1 cellular context compared by ENCODE assay signal in the genomic region with DNA sequence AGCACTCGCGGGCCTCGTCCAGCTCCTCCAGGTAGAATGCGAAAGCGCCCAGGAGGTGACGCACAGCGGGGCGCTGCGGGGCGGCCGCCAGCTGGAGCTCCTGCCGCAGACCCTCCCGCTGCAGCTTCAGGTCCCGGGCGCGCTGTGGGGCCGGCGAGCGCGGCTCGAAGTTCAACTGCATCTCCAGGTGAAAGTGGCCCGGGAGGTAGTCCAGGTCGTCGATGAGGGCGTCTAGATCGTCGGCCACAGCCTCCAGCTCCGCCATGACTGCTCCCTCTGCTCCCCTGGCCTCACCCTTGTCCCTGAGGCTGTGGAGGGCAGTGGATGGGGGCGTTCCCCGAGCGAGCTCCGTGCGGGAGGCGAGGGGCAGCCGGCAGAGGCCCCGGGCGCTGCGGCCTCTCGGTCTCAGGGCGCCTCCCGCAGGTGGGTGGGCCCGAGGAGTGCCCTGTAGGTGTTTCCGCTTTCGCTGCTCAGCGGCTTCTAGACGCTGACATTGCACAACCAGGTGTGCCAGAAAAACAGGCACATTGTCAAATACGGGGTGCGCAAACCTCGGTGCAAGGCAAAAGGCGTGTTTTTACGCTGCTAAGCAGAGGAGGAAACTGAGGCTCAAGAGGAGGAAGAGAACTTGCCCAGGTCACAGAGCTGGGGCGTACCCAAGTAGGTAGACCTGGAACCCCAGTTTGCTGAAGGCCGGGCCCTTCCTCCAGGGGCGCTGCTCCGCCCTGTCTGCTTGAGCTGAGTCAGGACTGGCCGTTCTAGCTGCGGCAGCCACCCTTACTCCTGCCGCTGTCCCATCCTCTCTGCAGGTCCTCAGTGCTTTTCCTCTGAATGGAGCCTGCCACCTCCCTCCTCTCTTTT.
TF ChIP-seq lines count a peak whose summit lies in the region.

A gene (minus strand): TSS at position 425 of the 861 bp plus-strand sequence. CDS start 160 bp downstream, at position 265.

TF ChIP-seq in H1, 55 proteins besides CTCF, POLR2A, EP300 and RAD21:
- TF ChIP-seq TAF7 (optimal IDR thresholded peaks at IDR 0.05; ENCODE audit: borderline replicate concordance, low read depth, low read length) (no peak), GTF2F1 (IDR thresholded peaks at IDR 0.05; ENCODE audit: borderline replicate concordance, low read depth, low read length) (no peak), KDM4A (IDR thresholded peaks at IDR 0.05; ENCODE audit: low read depth, low read length, severe bottlenecking) (peak; percentile 80), SP4 (IDR thresholded peaks at IDR 0.05; ENCODE audit: low read length) (no peak), TEAD4 (IDR thresholded peaks at IDR 0.05; ENCODE audit: low read depth, low read length) (no peak), ASH2L (IDR thresholded peaks at IDR 0.05; ENCODE audit: low read length) (no peak), SRF (IDR thresholded peaks at IDR 0.05; ENCODE audit: low read depth, low read length) (no peak), BRCA1 (IDR thresholded peaks at IDR 0.05; ENCODE audit: low read depth, low read length) (no peak), HDAC6 (IDR thresholded peaks at IDR 0.05; ENCODE audit: low read depth, low read length) (no peak), SUZ12 (IDR thresholded peaks at IDR 0.05; ENCODE audit: low read length) (no peak), SP1 (IDR thresholded peaks at IDR 0.05; ENCODE audit: low read depth, low read length) (no peak), TBP (IDR thresholded peaks at IDR 0.05; ENCODE audit: low read depth, low read length) (no peak), PHF8 (conservative IDR thresholded peaks at IDR 0.05; ENCODE audit: low read depth, low read length) (no peak), CHD2 (IDR thresholded peaks at IDR 0.05; ENCODE audit: low read length) (no peak), TCF12 (IDR thresholded peaks at IDR 0.05; ENCODE audit: low read depth, low read length) (no peak), MAFK (IDR thresholded peaks at IDR 0.05; ENCODE audit: low read depth, low read length) (no peak; the same call in 1 of the 2 replicates), EZH2 (IDR thresholded peaks at IDR 0.05; ENCODE audit: low read depth, low read length, severe bottlenecking) (no peak), JUN (IDR thresholded peaks at IDR 0.05; ENCODE audit: low read depth, low read length) (no peak), CEBPB (IDR thresholded peaks at IDR 0.05; ENCODE audit: low read depth, low read length) (peak; percentile 68), YY1 (IDR thresholded peaks at IDR 0.05; ENCODE audit: low read depth, low read length) (peak; percentile 41; the same call in 1 of the 2 replicates), BACH1 (IDR thresholded peaks at IDR 0.05; ENCODE audit: low read length) (peak; percentile 72), SIRT6 (IDR thresholded peaks at IDR 0.05; ENCODE audit: low read length) (no peak), GABPA (IDR thresholded peaks at IDR 0.05; ENCODE audit: borderline replicate concordance, insufficient read depth, low read length) (no peak), CREB1 (IDR thresholded peaks at IDR 0.05) (no peak), SP2 (IDR thresholded peaks at IDR 0.05; ENCODE audit: low read length) (no peak), RNF2 (IDR thresholded peaks at IDR 0.05; ENCODE audit: borderline replicate concordance, low read depth, low read length, missing control alignments, poor library complexity, severe bottlenecking) (no peak), NANOG (IDR thresholded peaks at IDR 0.05; ENCODE audit: insufficient read depth, low read depth, low read length, poor library complexity, severe bottlenecking) (no peak), HDAC2 (IDR thresholded peaks at IDR 0.05; ENCODE audit: borderline replicate concordance in 1 of 2, low read depth in 2 of 2, low read length in 2 of 2) (no peak), SAP30 (IDR thresholded peaks at IDR 0.05; ENCODE audit: insufficient read depth, insufficient replicate concordance, low read length) (no peak), RBBP5 (IDR thresholded peaks at IDR 0.05; ENCODE audit: borderline replicate concordance, low read depth, low read length) (no peak), JUND (IDR thresholded peaks at IDR 0.05; ENCODE audit: low read length) (no peak), BCL11A (IDR thresholded peaks at IDR 0.05; ENCODE audit: low read depth in 2 of 2, low read length in 2 of 2) (no peak), POLR2AphosphoS5 (IDR thresholded peaks at IDR 0.05; ENCODE audit: low read depth, low read length) (no peak), KDM5A (IDR thresholded peaks at IDR 0.05; ENCODE audit: low read length) (no peak), ZNF274 (IDR thresholded peaks at IDR 0.05; ENCODE audit: borderline replicate concordance, extremely low read depth, low read length) (no peak), RFX5 (IDR thresholded peaks at IDR 0.05; ENCODE audit: borderline replicate concordance, low read depth, low read length) (no peak), SIX5 (IDR thresholded peaks at IDR 0.05; ENCODE audit: low read depth, low read length) (no peak), POU5F1 (IDR thresholded peaks at IDR 0.05; ENCODE audit: low read depth, low read length) (no peak), TAF1 (IDR thresholded peaks at IDR 0.05; ENCODE audit: low read depth, low read length) (no peak), KDM1A (IDR thresholded peaks at IDR 0.05; ENCODE audit: borderline replicate concordance, low read length) (peak; percentile 61; the same call in 1 of the 2 replicates), CBX5 (IDR thresholded peaks at IDR 0.05; ENCODE audit: low read depth, low read length) (no peak), CBX8 (IDR thresholded peaks at IDR 0.05; ENCODE audit: borderline replicate concordance, low read depth, low read length) (no peak), FOSL1 (IDR thresholded peaks at IDR 0.05; ENCODE audit: insufficient read depth, low read depth, low read length) (no peak), SIN3A (conservative IDR thresholded peaks at IDR 0.05 in 1 of 2, IDR thresholded peaks at IDR 0.05 in 1 of 2; ENCODE audit: low read depth in 1 of 2, low read length in 2 of 2) (no peak), NRF1 (IDR thresholded peaks at IDR 0.05; ENCODE audit: low read depth, low read length) (no peak), RXRA (IDR thresholded peaks at IDR 0.05; ENCODE audit: insufficient read depth, low read depth, low read length) (no peak), CTBP2 (IDR thresholded peaks at IDR 0.05; ENCODE audit: borderline replicate concordance, insufficient read depth, insufficient read length, low read length) (no peak)
- TF ChIP-seq, protein P1, sequence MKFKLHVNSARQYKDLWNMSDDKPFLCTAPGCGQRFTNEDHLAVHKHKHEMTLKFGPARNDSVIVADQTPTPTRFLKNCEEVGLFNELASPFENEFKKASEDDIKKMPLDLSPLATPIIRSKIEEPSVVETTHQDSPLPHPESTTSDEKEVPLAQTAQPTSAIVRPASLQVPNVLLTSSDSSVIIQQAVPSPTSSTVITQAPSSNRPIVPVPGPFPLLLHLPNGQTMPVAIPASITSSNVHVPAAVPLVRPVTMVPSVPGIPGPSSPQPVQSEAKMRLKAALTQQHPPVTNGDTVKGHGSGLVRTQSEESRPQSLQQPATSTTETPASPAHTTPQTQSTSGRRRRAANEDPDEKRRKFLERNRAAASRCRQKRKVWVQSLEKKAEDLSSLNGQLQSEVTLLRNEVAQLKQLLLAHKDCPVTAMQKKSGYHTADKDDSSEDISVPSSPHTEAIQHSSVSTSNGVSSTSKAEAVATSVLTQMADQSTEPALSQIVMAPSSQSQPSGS (IDR thresholded peaks at IDR 0.05; ENCODE audit: low read length): no peak
- TF ChIP-seq, protein P2, sequence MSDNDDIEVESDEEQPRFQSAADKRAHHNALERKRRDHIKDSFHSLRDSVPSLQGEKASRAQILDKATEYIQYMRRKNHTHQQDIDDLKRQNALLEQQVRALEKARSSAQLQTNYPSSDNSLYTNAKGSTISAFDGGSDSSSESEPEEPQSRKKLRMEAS (IDR thresholded peaks at IDR 0.05): no peak
- TF ChIP-seq, protein P3, sequence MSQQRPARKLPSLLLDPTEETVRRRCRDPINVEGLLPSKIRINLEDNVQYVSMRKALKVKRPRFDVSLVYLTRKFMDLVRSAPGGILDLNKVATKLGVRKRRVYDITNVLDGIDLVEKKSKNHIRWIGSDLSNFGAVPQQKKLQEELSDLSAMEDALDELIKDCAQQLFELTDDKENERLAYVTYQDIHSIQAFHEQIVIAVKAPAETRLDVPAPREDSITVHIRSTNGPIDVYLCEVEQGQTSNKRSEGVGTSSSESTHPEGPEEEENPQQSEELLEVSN (IDR thresholded peaks at IDR 0.05): peak; percentile 21; the same call in 1 of the 2 replicates
- TF ChIP-seq, protein P4, sequence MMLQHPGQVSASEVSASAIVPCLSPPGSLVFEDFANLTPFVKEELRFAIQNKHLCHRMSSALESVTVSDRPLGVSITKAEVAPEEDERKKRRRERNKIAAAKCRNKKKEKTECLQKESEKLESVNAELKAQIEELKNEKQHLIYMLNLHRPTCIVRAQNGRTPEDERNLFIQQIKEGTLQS (IDR thresholded peaks at IDR 0.05; ENCODE audit: insufficient read depth, low read depth, low read length): no peak
- TF ChIP-seq, protein P5, sequence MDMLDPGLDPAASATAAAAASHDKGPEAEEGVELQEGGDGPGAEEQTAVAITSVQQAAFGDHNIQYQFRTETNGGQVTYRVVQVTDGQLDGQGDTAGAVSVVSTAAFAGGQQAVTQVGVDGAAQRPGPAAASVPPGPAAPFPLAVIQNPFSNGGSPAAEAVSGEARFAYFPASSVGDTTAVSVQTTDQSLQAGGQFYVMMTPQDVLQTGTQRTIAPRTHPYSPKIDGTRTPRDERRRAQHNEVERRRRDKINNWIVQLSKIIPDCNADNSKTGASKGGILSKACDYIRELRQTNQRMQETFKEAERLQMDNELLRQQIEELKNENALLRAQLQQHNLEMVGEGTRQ (IDR thresholded peaks at IDR 0.05; ENCODE audit: low read length): no peak
- TF ChIP-seq, protein P6, sequence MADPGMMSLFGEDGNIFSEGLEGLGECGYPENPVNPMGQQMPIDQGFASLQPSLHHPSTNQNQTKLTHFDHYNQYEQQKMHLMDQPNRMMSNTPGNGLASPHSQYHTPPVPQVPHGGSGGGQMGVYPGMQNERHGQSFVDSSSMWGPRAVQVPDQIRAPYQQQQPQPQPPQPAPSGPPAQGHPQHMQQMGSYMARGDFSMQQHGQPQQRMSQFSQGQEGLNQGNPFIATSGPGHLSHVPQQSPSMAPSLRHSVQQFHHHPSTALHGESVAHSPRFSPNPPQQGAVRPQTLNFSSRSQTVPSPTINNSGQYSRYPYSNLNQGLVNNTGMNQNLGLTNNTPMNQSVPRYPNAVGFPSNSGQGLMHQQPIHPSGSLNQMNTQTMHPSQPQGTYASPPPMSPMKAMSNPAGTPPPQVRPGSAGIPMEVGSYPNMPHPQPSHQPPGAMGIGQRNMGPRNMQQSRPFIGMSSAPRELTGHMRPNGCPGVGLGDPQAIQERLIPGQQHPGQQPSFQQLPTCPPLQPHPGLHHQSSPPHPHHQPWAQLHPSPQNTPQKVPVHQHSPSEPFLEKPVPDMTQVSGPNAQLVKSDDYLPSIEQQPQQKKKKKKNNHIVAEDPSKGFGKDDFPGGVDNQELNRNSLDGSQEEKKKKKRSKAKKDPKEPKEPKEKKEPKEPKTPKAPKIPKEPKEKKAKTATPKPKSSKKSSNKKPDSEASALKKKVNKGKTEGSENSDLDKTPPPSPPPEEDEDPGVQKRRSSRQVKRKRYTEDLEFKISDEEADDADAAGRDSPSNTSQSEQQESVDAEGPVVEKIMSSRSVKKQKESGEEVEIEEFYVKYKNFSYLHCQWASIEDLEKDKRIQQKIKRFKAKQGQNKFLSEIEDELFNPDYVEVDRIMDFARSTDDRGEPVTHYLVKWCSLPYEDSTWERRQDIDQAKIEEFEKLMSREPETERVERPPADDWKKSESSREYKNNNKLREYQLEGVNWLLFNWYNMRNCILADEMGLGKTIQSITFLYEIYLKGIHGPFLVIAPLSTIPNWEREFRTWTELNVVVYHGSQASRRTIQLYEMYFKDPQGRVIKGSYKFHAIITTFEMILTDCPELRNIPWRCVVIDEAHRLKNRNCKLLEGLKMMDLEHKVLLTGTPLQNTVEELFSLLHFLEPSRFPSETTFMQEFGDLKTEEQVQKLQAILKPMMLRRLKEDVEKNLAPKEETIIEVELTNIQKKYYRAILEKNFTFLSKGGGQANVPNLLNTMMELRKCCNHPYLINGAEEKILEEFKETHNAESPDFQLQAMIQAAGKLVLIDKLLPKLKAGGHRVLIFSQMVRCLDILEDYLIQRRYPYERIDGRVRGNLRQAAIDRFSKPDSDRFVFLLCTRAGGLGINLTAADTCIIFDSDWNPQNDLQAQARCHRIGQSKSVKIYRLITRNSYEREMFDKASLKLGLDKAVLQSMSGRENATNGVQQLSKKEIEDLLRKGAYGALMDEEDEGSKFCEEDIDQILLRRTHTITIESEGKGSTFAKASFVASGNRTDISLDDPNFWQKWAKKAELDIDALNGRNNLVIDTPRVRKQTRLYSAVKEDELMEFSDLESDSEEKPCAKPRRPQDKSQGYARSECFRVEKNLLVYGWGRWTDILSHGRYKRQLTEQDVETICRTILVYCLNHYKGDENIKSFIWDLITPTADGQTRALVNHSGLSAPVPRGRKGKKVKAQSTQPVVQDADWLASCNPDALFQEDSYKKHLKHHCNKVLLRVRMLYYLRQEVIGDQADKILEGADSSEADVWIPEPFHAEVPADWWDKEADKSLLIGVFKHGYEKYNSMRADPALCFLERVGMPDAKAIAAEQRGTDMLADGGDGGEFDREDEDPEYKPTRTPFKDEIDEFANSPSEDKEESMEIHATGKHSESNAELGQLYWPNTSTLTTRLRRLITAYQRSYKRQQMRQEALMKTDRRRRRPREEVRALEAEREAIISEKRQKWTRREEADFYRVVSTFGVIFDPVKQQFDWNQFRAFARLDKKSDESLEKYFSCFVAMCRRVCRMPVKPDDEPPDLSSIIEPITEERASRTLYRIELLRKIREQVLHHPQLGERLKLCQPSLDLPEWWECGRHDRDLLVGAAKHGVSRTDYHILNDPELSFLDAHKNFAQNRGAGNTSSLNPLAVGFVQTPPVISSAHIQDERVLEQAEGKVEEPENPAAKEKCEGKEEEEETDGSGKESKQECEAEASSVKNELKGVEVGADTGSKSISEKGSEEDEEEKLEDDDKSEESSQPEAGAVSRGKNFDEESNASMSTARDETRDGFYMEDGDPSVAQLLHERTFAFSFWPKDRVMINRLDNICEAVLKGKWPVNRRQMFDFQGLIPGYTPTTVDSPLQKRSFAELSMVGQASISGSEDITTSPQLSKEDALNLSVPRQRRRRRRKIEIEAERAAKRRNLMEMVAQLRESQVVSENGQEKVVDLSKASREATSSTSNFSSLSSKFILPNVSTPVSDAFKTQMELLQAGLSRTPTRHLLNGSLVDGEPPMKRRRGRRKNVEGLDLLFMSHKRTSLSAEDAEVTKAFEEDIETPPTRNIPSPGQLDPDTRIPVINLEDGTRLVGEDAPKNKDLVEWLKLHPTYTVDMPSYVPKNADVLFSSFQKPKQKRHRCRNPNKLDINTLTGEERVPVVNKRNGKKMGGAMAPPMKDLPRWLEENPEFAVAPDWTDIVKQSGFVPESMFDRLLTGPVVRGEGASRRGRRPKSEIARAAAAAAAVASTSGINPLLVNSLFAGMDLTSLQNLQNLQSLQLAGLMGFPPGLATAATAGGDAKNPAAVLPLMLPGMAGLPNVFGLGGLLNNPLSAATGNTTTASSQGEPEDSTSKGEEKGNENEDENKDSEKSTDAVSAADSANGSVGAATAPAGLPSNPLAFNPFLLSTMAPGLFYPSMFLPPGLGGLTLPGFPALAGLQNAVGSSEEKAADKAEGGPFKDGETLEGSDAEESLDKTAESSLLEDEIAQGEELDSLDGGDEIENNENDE (IDR thresholded peaks at IDR 0.05; ENCODE audit: insufficient replicate concordance, low read length): no peak
